7 cellular contexts compared by ENCODE assay signal in the genomic region with DNA sequence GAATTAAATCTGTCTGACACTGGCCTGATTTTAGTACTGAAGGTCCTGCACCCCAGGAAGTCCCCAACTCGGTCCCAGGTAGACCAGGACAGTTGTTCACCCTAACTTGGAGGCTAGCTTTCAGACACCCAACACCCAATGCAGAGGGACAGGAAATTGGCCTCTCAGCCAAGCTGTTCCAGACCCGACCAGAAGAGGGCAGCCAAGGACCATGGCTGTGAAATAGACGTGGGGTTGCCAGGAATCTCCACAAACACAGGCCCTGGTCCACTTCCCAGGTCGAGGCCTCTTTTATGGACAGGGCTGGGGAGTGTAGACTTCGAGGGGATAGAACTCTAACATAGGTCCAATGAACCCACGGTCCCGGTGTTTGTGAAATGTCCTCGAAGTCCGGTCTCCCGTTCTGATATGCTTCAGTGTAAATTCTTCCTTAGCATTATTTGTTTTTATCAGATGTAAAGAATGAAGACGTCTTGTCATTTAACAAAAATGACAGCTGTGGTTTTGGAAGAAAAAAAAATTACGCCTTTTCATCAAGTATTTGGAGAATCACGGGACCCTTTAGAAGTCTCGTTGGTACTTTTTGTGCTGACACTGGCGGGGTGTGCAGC.
DNase-seq lines count a peak whose midpoint lies in the region; ATAC-seq, FAIRE-seq and TF ChIP-seq lines count a peak whose summit lies in the region.

No MANE protein-coding gene starts in this region.

- peak; percentile 99 for TF ChIP-seq CTCF in brain microvascular endothelial cell (IDR thresholded peaks at IDR 0.05; ENCODE audit: low read depth, low read length, missing control alignments)

- no peaks in the 10 kb centered on the region for H3K27me3 ChIP-seq in brain microvascular endothelial cell (replicated peaks)

- H3K4me3 ChIP-seq in Jurkat, Clone E6-1 (ENCODE audit: low read length): no peak overlapping the region
- H3K4me3 ChIP-seq in brain microvascular endothelial cell (ENCODE audit: low read depth, low read length): no peak overlapping the region

- peak; percentile 79 for ATAC-seq in GM21528 (IDR thresholded peaks at IDR 0.05; ENCODE audit: low FRiP score, unreplicated experiment)

- peak; percentile 12 for DNase-seq in GM04503 (ENCODE audit: low read depth)
- DNase-seq in Jurkat, Clone E6-1 (ENCODE audit: low read depth, low spot score): peak; percentile 39
- DNase-seq in RPMI7951 (ENCODE audit: low read depth): peak; percentile 70
- peak; percentile 85 for DNase-seq in brain microvascular endothelial cell
- DNase-seq in stimulated activated CD4-positive, alpha-beta T cell treated with anti-CD3 and anti-CD28 coated beads, Interleukin-1b, Interleukin-23, amount 100 ng/mL, for 24 hours (ENCODE audit: low read depth in 4 of 4, low spot score in 1 of 4): peak in 3 of 4 experiments; percentile 5 to 44 (median 10)

- peak; percentile 88 for FAIRE-seq in islet of Langerhans (lab: Jason Lieb, UNC)

- H3K27ac ChIP-seq in brain microvascular endothelial cell: no peak overlapping the region

- H3K36me3 ChIP-seq in brain microvascular endothelial cell (replicated peaks): no peaks in the 10 kb centered on the region

- in situ Hi-C loops in brain microvascular endothelial cell (cut with HindIII; ENCODE audit: low pct_ligation_motif_present, low sequenced_read_pairs): no loop called here

Comparison
In these comparisons a context has a peak if more than half of its experiments do, and no peak if none do; other contexts are left out.
1. DNase-seq: peak in every context shown above with its lines; median percentile 85 in brain microvascular endothelial cell; 70 in RPMI7951; 39 in Jurkat, Clone E6-1; 12 in GM04503; 10 in stimulated activated CD4-positive, alpha-beta T cell treated with anti-CD3 and anti-CD28 coated beads, Interleukin-1b, Interleukin-23, amount 100 ng/mL, for 24 hours.